Comparison of ENCODE assay signal across 23 cellular contexts in genomic region chr15:53843869-53844569, GRCh38.
"Had no signal": no experiment of that assay in that cellular context is flagged by ENCODE, and none has a peak within 500 bp of the region (broad histone marks: within the 10 kb centered on the region; RNA-seq: fewer than 3 reads in every experiment).

No MANE protein-coding gene starts in this region.

- H3K27ac Mint-ChIP-seq: activated CD4-positive, alpha-beta T cell treated with anti-CD3 and anti-CD28 coated beads, Interleukin-2, amount 10 ng/mL, durations not matched to agents 24 days and 14 days; activated CD8-positive, alpha-beta T cell treated with anti-CD3 and anti-CD28 coated beads for 36 hours; activated naive CD8-positive, alpha-beta T cell treated with anti-CD3 and anti-CD28 coated beads, Interleukin-2, amount 10 ng/mL, durations not matched to agents 7 days and 5 days; activated T-helper 2 cell treated with anti-CD3 and anti-CD28 coated beads, Interferon-gamma antibody, Interleukin-2, Interleukin-4, amounts not matched to agents 10 μg/mL and 5 μg/mL and 100 μg/mL, durations not matched to agents 14 hours and 24 hours and 36 hours; effector memory CD8-positive, alpha-beta T cell; memory B cell; T-cell had no signal

- H3K4me1 Mint-ChIP-seq: activated CD4-positive, alpha-beta T cell treated with anti-CD3 and anti-CD28 coated beads, Interleukin-2, amount 10 ng/mL, durations not matched to agents 24 days and 14 days; activated naive CD8-positive, alpha-beta T cell treated with anti-CD3 and anti-CD28 coated beads, Interleukin-2, amount 10 ng/mL, durations not matched to agents 7 days and 5 days; memory B cell; naive thymus-derived CD8-positive, alpha-beta T cell; T-cell had no signal

- DNase-seq: activated CD4-positive, alpha-beta T cell treated with anti-CD3 and anti-CD28 coated beads, Interleukin-2, amount 10 ng/mL, durations not matched to agents 24 days and 14 days; activated CD8-positive, alpha-beta T cell treated with anti-CD3 and anti-CD28 coated beads for 36 hours; activated naive CD4-positive, alpha-beta T cell treated with Interleukin-2 at 50 U/mL for 16 hours; activated naive CD8-positive, alpha-beta T cell treated with anti-CD3 and anti-CD28 coated beads, Interleukin-2, amount 10 ng/mL, durations not matched to agents 7 days and 5 days; activated T-cell treated with anti-CD3 and anti-CD28 coated beads, Interleukin-2, amount 50 U/mL, for 1 hour; amygdala; dermis blood vessel endothelial cell; effector memory CD8-positive, alpha-beta T cell; foreskin fibroblast; hypothalamus; left ventricle myocardium inferior; naive thymus-derived CD8-positive, alpha-beta T cell; stimulated activated CD4-positive, alpha-beta T cell treated with anti-CD3 and anti-CD28 coated beads, Interleukin-12 subunit alpha, Interleukin-12 subunit beta, amount 100 ng/mL, for 4 hours; stimulated activated CD4-positive, alpha-beta T cell treated with anti-CD3 and anti-CD28 coated beads, Interleukin-1b, Interleukin-23, amount 100 ng/mL, for 48 hours; stimulated activated CD8-positive, alpha-beta memory T cell treated with anti-CD3 and anti-CD28 coated beads, Interleukin-4, amount 100 ng/mL, for 48 hours; stimulated activated naive CD4-positive, alpha-beta T cell; T-cell; thyroid gland had no signal

- H3K27me3 Mint-ChIP-seq: activated CD4-positive, alpha-beta T cell treated with anti-CD3 and anti-CD28 coated beads, Interleukin-2, amount 10 ng/mL, durations not matched to agents 24 days and 14 days; activated CD8-positive, alpha-beta T cell treated with anti-CD3 and anti-CD28 coated beads for 36 hours; activated naive CD8-positive, alpha-beta T cell treated with anti-CD3 and anti-CD28 coated beads, Interleukin-2, amount 10 ng/mL, durations not matched to agents 7 days and 5 days; effector memory CD8-positive, alpha-beta T cell; memory B cell; T-cell had no signal

- H3K27me3 ChIP-seq: cardiac muscle cell, neutrophil, thyroid gland had no signal

- H3K9me3 Mint-ChIP-seq: activated CD4-positive, alpha-beta T cell treated with anti-CD3 and anti-CD28 coated beads, Interleukin-2, amount 10 ng/mL, durations not matched to agents 24 days and 14 days; activated CD8-positive, alpha-beta T cell treated with anti-CD3 and anti-CD28 coated beads for 36 hours; activated naive CD8-positive, alpha-beta T cell treated with anti-CD3 and anti-CD28 coated beads, Interleukin-2, amount 10 ng/mL, durations not matched to agents 7 days and 5 days; activated T-helper 2 cell treated with anti-CD3 and anti-CD28 coated beads, Interferon-gamma antibody, Interleukin-2, Interleukin-4, amounts not matched to agents 10 μg/mL and 5 μg/mL and 100 μg/mL, durations not matched to agents 14 hours and 24 hours and 36 hours had no signal

- H3K9me3 ChIP-seq: neutrophil, thyroid gland had no signal

- ATAC-seq: activated CD8-positive, alpha-beta T cell treated with anti-CD3 and anti-CD28 coated beads for 36 hours; effector memory CD8-positive, alpha-beta T cell; naive thymus-derived CD8-positive, alpha-beta T cell; T-cell had no signal

- H3K4me3 ChIP-seq: cardiac muscle cell, left ventricle myocardium inferior, thyroid gland had no signal

- H3K4me1 ChIP-seq: left ventricle myocardium inferior, parathyroid adenoma, thyroid gland had no signal

- H3K4me3 Mint-ChIP-seq: activated CD4-positive, alpha-beta T cell treated with anti-CD3 and anti-CD28 coated beads, Interleukin-2, amount 10 ng/mL, durations not matched to agents 24 days and 14 days; activated CD8-positive, alpha-beta T cell treated with anti-CD3 and anti-CD28 coated beads for 36 hours; activated naive CD8-positive, alpha-beta T cell treated with anti-CD3 and anti-CD28 coated beads, Interleukin-2, amount 10 ng/mL, durations not matched to agents 7 days and 5 days; effector memory CD8-positive, alpha-beta T cell; memory B cell; naive thymus-derived CD8-positive, alpha-beta T cell; T-cell had no signal

- H3K36me3 ChIP-seq: cardiac muscle cell, left ventricle myocardium inferior, neutrophil, thyroid gland had no signal

- H3K36me3 Mint-ChIP-seq: activated naive CD8-positive, alpha-beta T cell treated with anti-CD3 and anti-CD28 coated beads, Interleukin-2, amount 10 ng/mL, durations not matched to agents 7 days and 5 days; memory B cell; naive thymus-derived CD8-positive, alpha-beta T cell; T-cell had no signal
